Comparison of ENCODE assay signal across 10 cellular contexts in the genomic region with DNA sequence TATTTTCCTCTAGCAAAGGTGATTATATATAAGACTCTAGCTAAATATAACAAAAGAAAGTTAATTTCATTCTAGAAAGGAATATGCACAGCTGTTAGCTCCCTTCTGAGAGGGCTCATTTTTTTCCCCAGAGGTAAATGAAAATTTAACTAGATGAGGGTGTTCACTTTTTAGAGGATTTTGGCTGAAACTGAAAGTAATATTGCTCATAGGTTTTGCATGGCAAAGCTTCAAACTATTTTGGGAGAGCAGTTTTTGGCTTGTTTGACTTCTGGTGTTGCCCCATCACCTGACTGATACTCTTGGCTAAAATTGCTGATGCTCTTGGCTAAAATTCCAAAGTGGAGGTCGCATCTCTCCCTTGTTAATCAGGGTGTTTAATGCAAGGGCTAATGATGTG.
DNase-seq lines count a peak whose midpoint lies in the region; ATAC-seq lines count a peak whose summit lies in the region.
"Had no signal": no experiment of that assay in that cellular context is flagged by ENCODE, and none has a peak within 500 bp of the region (broad histone marks: within the 10 kb centered on the region; RNA-seq: fewer than 3 reads in every experiment).

No MANE protein-coding gene starts in this region.

- ATAC-seq in GM19025 (IDR thresholded peaks at IDR 0.05; ENCODE audit: low read depth, unreplicated experiment) (peak; percentile 87), GM21786 (IDR thresholded peaks at IDR 0.05; ENCODE audit: unreplicated experiment) (peak; percentile 80), HG03196 (IDR thresholded peaks at IDR 0.05; ENCODE audit: unreplicated experiment) (peak; percentile 95)

- DNase-seq in OCI-M1 (lab: John Stamatoyannopoulos, UW) (peak; percentile 56), SKM-1 (lab: John Stamatoyannopoulos, UW; ENCODE audit: unreplicated experiment) (no peak), iPS-NIHi11 (ENCODE audit: low spot score) (no peak), HuH-7 (ENCODE audit: low spot score) (no peak)
- DNase-seq in central memory CD4-positive, alpha-beta T cell, result no peak
- DNase-seq: Calu3, T-helper 2 cell had no signal
